In genomic region chr7:111173990-111174389, GRCh38 we compare ENCODE assay signal across 15 cellular contexts.
"Had no signal": no experiment of that assay in that cellular context is flagged by ENCODE, and none has a peak within 500 bp of the region (broad histone marks: within the 10 kb centered on the region; RNA-seq: fewer than 3 reads in every experiment).

No MANE protein-coding gene starts in this region.

- DNase-seq: activated CD4-positive, alpha-beta memory T cell treated with anti-CD3 and anti-CD28 coated beads for 36 hours; activated naive CD8-positive, alpha-beta T cell treated with anti-CD3 and anti-CD28 coated beads, Interleukin-2, amount 50 U/mL, for 24 hours; activated T-cell treated with anti-CD3 and anti-CD28 coated beads, Interleukin-2, amount 50 U/mL, for 72 hours; foreskin keratinocyte; left colon; naive thymus-derived CD4-positive, alpha-beta T cell; nucleus accumbens; stimulated activated CD4-positive, alpha-beta T cell treated with anti-CD3 and anti-CD28 coated beads, Interleukin-4, amount 100 ng/mL, for 4 hours; stomach had no signal

- H3K27me3 ChIP-seq: ascending aorta, cardiac muscle cell, foreskin keratinocyte, right atrium auricular region, stomach had no signal

- H3K4me3 ChIP-seq: ascending aorta, cardiac muscle cell, right atrium auricular region, skin epidermis, stomach, thoracic aorta had no signal

- H3K4me1 ChIP-seq: ascending aorta, foreskin keratinocyte, right atrium auricular region had no signal

- H3K36me3 ChIP-seq: ascending aorta, cardiac muscle cell, right atrium auricular region, stomach, thoracic aorta had no signal

- H3K27ac ChIP-seq: ascending aorta, cardiac muscle cell, foreskin keratinocyte, right atrium auricular region, skin epidermis, stomach, thoracic aorta had no signal

- H3K9me3 ChIP-seq: right atrium auricular region, thoracic aorta had no signal

- ATAC-seq: activated CD4-positive, CD25-positive, alpha-beta regulatory T cell treated with anti-CD3 and anti-CD28 coated beads, Interleukin-2, amount 50 U/mL, for 24 hours; activated naive CD8-positive, alpha-beta T cell treated with anti-CD3 and anti-CD28 coated beads, Interleukin-2, amount 50 U/mL, for 24 hours; activated T-cell treated with anti-CD3 and anti-CD28 coated beads, Interleukin-2, amount 50 U/mL, for 72 hours; foreskin keratinocyte; left colon; naive thymus-derived CD4-positive, alpha-beta T cell had no signal
